ENCODE assay signal across 24 cellular contexts in the genomic region with DNA sequence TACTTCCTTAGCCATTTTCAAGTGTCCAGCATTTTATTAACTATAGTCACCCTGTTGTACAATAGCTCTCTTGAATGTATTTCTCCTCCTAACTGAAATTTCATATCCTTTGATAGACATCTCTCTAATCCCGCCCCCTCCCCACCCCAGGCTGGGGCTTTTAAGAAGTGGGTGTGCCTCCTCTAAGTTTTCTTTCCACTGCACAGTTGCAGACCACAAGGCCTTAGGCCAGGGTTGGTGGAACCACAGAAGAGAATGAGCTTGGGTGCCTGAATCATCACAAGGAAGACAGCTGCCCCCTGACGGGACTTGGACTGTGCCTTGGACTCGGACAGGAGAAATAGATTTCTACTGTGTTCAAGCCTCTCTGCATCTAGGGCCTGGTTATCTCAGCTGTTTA.
A peak's percentile ranks its signal among the peaks of the same experiment; 100 is the strongest.
DNase-seq lines count a peak whose midpoint lies in the region; ATAC-seq and TF ChIP-seq lines count a peak whose summit lies in the region.
"Had no signal": no experiment of that assay in that cellular context is flagged by ENCODE, and none has a peak within 500 bp of the region (broad histone marks: within the 10 kb centered on the region; RNA-seq: fewer than 3 reads in every experiment).

No MANE protein-coding gene starts in this region.

- no peaks in the 10 kb centered on the region for H3K9me3 Mint-ChIP-seq in T-helper 2 cell treated with Interferon-gamma antibody and Interleukin-4, amounts not matched to agents 5 μg/mL and 100 μg/mL, for 36 hours

- H3K27ac Mint-ChIP-seq in T-helper 2 cell treated with Interferon-gamma antibody and Interleukin-4, amounts not matched to agents 5 μg/mL and 100 μg/mL, for 36 hours: peak overlapping the region; percentile 51

- H3F3A ChIP-seq in PC-3 (ENCODE audit: low read length, unreplicated experiment): no peaks in the 10 kb centered on the region

- intact Hi-C loops in mammary epithelial cell (cut with micrococcal nuclease): no loop called here
- intact Hi-C loops in breast epithelium (cut with DNase I; ENCODE audit: low total_unique reads): loop anchor here (1.0 kb wide), 1 partner anchor 22 kb away; no protein-coding TSS in a partner anchor
- intact Hi-C loops in upper lobe of right lung (cut with DNase I): no loop called here
- intact Hi-C loops in thyroid gland (cut with DNase I): no loop called here
- intact Hi-C loops in PC-3 (cut with micrococcal nuclease): no loop called here

- dilution Hi-C loops in mammary epithelial cell (cut with HindIII; ENCODE audit: low sequenced_read_pairs): no loop called here

- no peaks in the 10 kb centered on the region for H3K9me2 ChIP-seq in PC-3 (replicated peaks; ENCODE audit: low read length)

- DNase-seq in mammary epithelial cell: peak; percentile 26
- no peak for DNase-seq in breast epithelium (ENCODE audit: low spot score in 2 of 2)
- DNase-seq in T-helper 2 cell treated with Interferon-gamma antibody and Interleukin-4, amounts not matched to agents 5 μg/mL and 100 μg/mL, for 36 hours (ENCODE audit: low spot score): peak; percentile 54
- peak; percentile 23 for DNase-seq in dedifferentiated amniotic fluid mesenchymal stem cell (ENCODE audit: extremely low spot score)
- peak; percentile 59 for DNase-seq in upper lobe of right lung
- DNase-seq in NCI-H1417 treated with DMSO at 0.1 percent for 48 hours (lab: John Stamatoyannopoulos, UW): no peak
- no peak for DNase-seq in thyroid gland
- DNase-seq in PC-3: no peak
- DNase-seq: activated CD8-positive, alpha-beta memory T cell treated with anti-CD3 and anti-CD28 coated beads for 24 hours; activated naive CD4-positive, alpha-beta T cell; Calu3; effector CD8-positive, alpha-beta T cell; hypothalamus; left colon; NCI-H1092 treated with DMSO at 0.1 percent for 48 hours; small intestine; stomach; T1000 had no signal

- H3K79me2 ChIP-seq in mammary epithelial cell (ENCODE audit: insufficient read depth, low read length): no peaks in the 10 kb centered on the region
- H3K79me2 ChIP-seq in PC-3 (ENCODE audit: low read length): no peaks in the 10 kb centered on the region
- H3K79me2 ChIP-seq: parathyroid adenoma had no signal

- H3K4me3 ChIP-seq in mammary epithelial cell (replicated peaks in 1 of 3; ENCODE audit: insufficient read depth in 1 of 3, low read depth in 2 of 3, low read length in 3 of 3) (no peak overlapping the region), breast epithelium (no peak overlapping the region), upper lobe of right lung (no peak overlapping the region), thyroid gland (replicated peaks in 1 of 3) (no peak overlapping the region), PC-3 (ENCODE audit: low read length) (no peak overlapping the region)
- H3K4me3 ChIP-seq: cardiac muscle cell, HAP-1, SJSA1, stomach, vagina had no signal

- in situ Hi-C loops in mammary epithelial cell (cut with MboI; ENCODE audit: low sequenced_read_pairs in 2 of 2): loop anchor here (10.0 to 25.0 kb wide), 2 partner anchors 215 to 357 kb away; partner anchors contain the start of gene LOXHD1 (in 1 of the 2)

- H3K36me3 Mint-ChIP-seq in T-helper 2 cell treated with Interferon-gamma antibody and Interleukin-4, amounts not matched to agents 5 μg/mL and 100 μg/mL, for 36 hours (ENCODE audit: low read depth): no peaks in the 10 kb centered on the region

- no peak overlapping the region for H3K4me3 Mint-ChIP-seq in T-helper 2 cell treated with Interferon-gamma antibody and Interleukin-4, amounts not matched to agents 5 μg/mL and 100 μg/mL, for 36 hours

- H3K27me3 Mint-ChIP-seq in T-helper 2 cell treated with Interferon-gamma antibody and Interleukin-4, amounts not matched to agents 5 μg/mL and 100 μg/mL, for 36 hours (ENCODE audit: low read depth): peaks cover 17% of the 10 kb centered on the region

- 90% methylated on average over 2 of the region's 3 CpGs for WGBS in mammary epithelial cell (ENCODE audit: low coverage, missing lambda C conversion rate)
- 90 to 92% methylated on average over 3 of the region's 3 CpGs for WGBS in thyroid gland, 2 donors

- H3K9ac ChIP-seq in mammary epithelial cell (ENCODE audit: insufficient read depth, low read length) (no peak overlapping the region), PC-3 (ENCODE audit: low read length) (no peak overlapping the region)
- H3K9ac ChIP-seq: parathyroid adenoma had no signal

- CTCF ChIA-PET in mammary epithelial cell (lab: Charles Lee; ENCODE audit: low non-redundant PET): no interaction called here
- CTCF ChIA-PET in PC-3 (lab: Charles Lee): no interaction called here

- ATAC-seq in upper lobe of right lung: peak; percentile 21
- no peak for ATAC-seq in PC-3
- ATAC-seq: HepG2, left colon had no signal

- BruUV-seq in mammary epithelial cell (replicated peaks; lab: Mats Ljungman, UMichigan) (no TSS peak), PC-3 (replicated peaks; lab: Mats Ljungman, UMichigan) (no TSS peak)

- H3K4me1 ChIP-seq in mammary epithelial cell (ENCODE audit: insufficient read depth, low read length) (no peaks in the 10 kb centered on the region), breast epithelium (no peaks in the 10 kb centered on the region), upper lobe of right lung (no peaks in the 10 kb centered on the region), thyroid gland (no peaks in the 10 kb centered on the region), PC-3 (ENCODE audit: insufficient read depth, low read length) (no peaks in the 10 kb centered on the region; the same call in 1 of the 2 replicates)
- H3K4me1 ChIP-seq: HAP-1, stomach, vagina had no signal

- H3K36me3 ChIP-seq in mammary epithelial cell (ENCODE audit: insufficient read depth, low read length) (no peaks in the 10 kb centered on the region), breast epithelium (no peaks in the 10 kb centered on the region), upper lobe of right lung (no peaks in the 10 kb centered on the region), thyroid gland (no peaks in the 10 kb centered on the region), PC-3 (ENCODE audit: low read depth, low read length) (no peaks in the 10 kb centered on the region)
- H3K36me3 ChIP-seq: cardiac muscle cell, HAP-1, SJSA1, stomach, vagina had no signal

- TF ChIP-seq CTCF in mammary epithelial cell (conservative IDR thresholded peaks at IDR 0.05 in 1 of 2, IDR thresholded peaks at IDR 0.05 in 1 of 2; ENCODE audit: extremely low read depth in 1 of 2, insufficient read depth in 1 of 2, low read depth in 1 of 2, low read length in 2 of 2): no peak
- no peak for TF ChIP-seq CTCF in breast epithelium (IDR thresholded peaks at IDR 0.05)
- no peak for TF ChIP-seq CTCF in upper lobe of right lung (IDR thresholded peaks at IDR 0.05)
- no peak for TF ChIP-seq CTCF in thyroid gland (IDR thresholded peaks at IDR 0.05)
- no peak for TF ChIP-seq CTCF in PC-3 (conservative IDR thresholded peaks at IDR 0.05; ENCODE audit: low read depth, low read length)

- TF ChIP-seq POLR2A in breast epithelium (IDR thresholded peaks at IDR 0.05) (no peak), thyroid gland (IDR thresholded peaks at IDR 0.05) (no peak)

- H3K4me2 ChIP-seq in mammary epithelial cell (ENCODE audit: insufficient read depth, low read depth, low read length) (no peak overlapping the region), PC-3 (ENCODE audit: low read length) (no peak overlapping the region)

- H4K20me1 ChIP-seq in mammary epithelial cell (ENCODE audit: insufficient read depth, low read length): no peaks in the 10 kb centered on the region
- H4K20me1 ChIP-seq in PC-3 (ENCODE audit: low read length): no peaks in the 10 kb centered on the region

- H3K9me3 ChIP-seq in mammary epithelial cell (replicated peaks; ENCODE audit: insufficient read depth, low read length) (no peaks in the 10 kb centered on the region), breast epithelium (no peaks in the 10 kb centered on the region), upper lobe of right lung (no peaks in the 10 kb centered on the region), thyroid gland (no peaks in the 10 kb centered on the region), PC-3 (ENCODE audit: low read length) (no peaks in the 10 kb centered on the region)
- H3K9me3 ChIP-seq: HAP-1, SJSA1, stomach, vagina had no signal

- POLR2A ChIA-PET in PC-3 (lab: Charles Lee; ENCODE audit: unreplicated experiment): no interaction called here

- H3K27me3 ChIP-seq in mammary epithelial cell (ENCODE audit: insufficient read depth, low read length): no peaks in the 10 kb centered on the region
- no peaks in the 10 kb centered on the region for H3K27me3 ChIP-seq in breast epithelium
- H3K27me3 ChIP-seq in upper lobe of right lung: no peaks in the 10 kb centered on the region
- H3K27me3 ChIP-seq in thyroid gland: no peaks in the 10 kb centered on the region
- no peaks in the 10 kb centered on the region for H3K27me3 ChIP-seq in PC-3 (ENCODE audit: low read length)
- H3K27me3 ChIP-seq: cardiac muscle cell, SJSA1, vagina had no signal

- peaks cover 18% of the 10 kb centered on the region for H3K4me1 Mint-ChIP-seq in T-helper 2 cell treated with Interferon-gamma antibody and Interleukin-4, amounts not matched to agents 5 μg/mL and 100 μg/mL, for 36 hours (ENCODE audit: low read depth)

- H2AFZ ChIP-seq in mammary epithelial cell (ENCODE audit: low read depth, low read length) (no peak overlapping the region), PC-3 (ENCODE audit: low read length) (no peak overlapping the region)
- H2AFZ ChIP-seq: parathyroid adenoma had no signal

- no peak overlapping the region for H3K27ac ChIP-seq in mammary epithelial cell (ENCODE audit: insufficient read depth, low read depth, low read length)
- no peak overlapping the region for H3K27ac ChIP-seq in breast epithelium
- H3K27ac ChIP-seq in upper lobe of right lung: no peak overlapping the region
- H3K27ac ChIP-seq in thyroid gland: no peak overlapping the region
- no peak overlapping the region for H3K27ac ChIP-seq in PC-3 (ENCODE audit: low read length)
- H3K27ac ChIP-seq: cardiac muscle cell, parathyroid adenoma, SJSA1, stomach, vagina had no signal

Comparison
In these comparisons a context has a peak if more than half of its experiments do, and no peak if none do; other contexts are left out.
1. DNase-seq: peak in mammary epithelial cell (single experiment), T-helper 2 cell treated with Interferon-gamma antibody and Interleukin-4, amounts not matched to agents 5 μg/mL and 100 μg/mL, for 36 hours (single experiment), dedifferentiated amniotic fluid mesenchymal stem cell (single experiment) and upper lobe of right lung (single experiment); none in breast epithelium (0 of 2), NCI-H1417 treated with DMSO at 0.1 percent for 48 hours (single experiment), thyroid gland (0 of 2) and PC-3 (single experiment).